ENCODE assay signal across 26 cellular contexts in genomic region chr3:188863999-188864406, GRCh38.
DNase-seq lines count a peak whose midpoint lies in the region; ATAC-seq and TF ChIP-seq lines count a peak whose summit lies in the region.
"Had no signal": no experiment of that assay in that cellular context is flagged by ENCODE, and none has a peak within 500 bp of the region (broad histone marks: within the 10 kb centered on the region; RNA-seq: fewer than 3 reads in every experiment).

No MANE protein-coding gene starts in this region.

- no peaks in the 10 kb centered on the region; the same call in 1 of the 2 replicates for H4K20me1 ChIP-seq in GM23338 (replicated peaks; ENCODE audit: insufficient read depth)

- intact Hi-C loops in left lung (cut with DNase I) (no loop called here), uterus (cut with DNase I; ENCODE audit: low total_unique reads) (no loop called here)

- H3K79me2 ChIP-seq in GM23338 (replicated peaks; ENCODE audit: insufficient read depth) = no peaks in the 10 kb centered on the region

- peak overlapping the region in 1 of 2 donors; percentile 29 for H3K27ac ChIP-seq in left lung
- peak overlapping the region; percentile 22 to 23 for H3K27ac ChIP-seq in uterus
- no peak overlapping the region for H3K27ac ChIP-seq in GM23338 (ENCODE audit: low read depth)
- H3K27ac ChIP-seq: 22Rv1, dorsolateral prefrontal cortex, HL-60, psoas muscle, SJCRH30, WERI-Rb-1 had no signal

- H3K4me3 Mint-ChIP-seq in chondrocyte (ENCODE audit: unreplicated experiment) (no peak overlapping the region), GM23338 (no peak overlapping the region)
- H3K4me3 Mint-ChIP-seq: activated CD4-positive, alpha-beta memory T cell treated with anti-CD3 and anti-CD28 coated beads for 36 hours; activated naive CD4-positive, alpha-beta T cell treated with anti-CD3 and anti-CD28 coated beads for 36 hours; CD4-positive, alpha-beta T cell had no signal

- peak overlapping the region; percentile 43 for H3K27ac Mint-ChIP-seq in chondrocyte (ENCODE audit: unreplicated experiment)
- no peak overlapping the region for H3K27ac Mint-ChIP-seq in GM23338
- H3K27ac Mint-ChIP-seq: activated CD4-positive, alpha-beta memory T cell treated with anti-CD3 and anti-CD28 coated beads for 36 hours; activated naive CD4-positive, alpha-beta T cell treated with anti-CD3 and anti-CD28 coated beads for 36 hours; CD4-positive, alpha-beta T cell had no signal

- ATAC-seq in left lung (peak; percentile 27), GM23338 (no peak), GM21360 (IDR thresholded peaks at IDR 0.05; ENCODE audit: unreplicated experiment) (no peak)
- ATAC-seq: K562, psoas muscle had no signal

- H3K9me3 ChIP-seq in left lung = no peaks in the 10 kb centered on the region
- H3K9me3 ChIP-seq in uterus = no peaks in the 10 kb centered on the region
- H3K9me3 ChIP-seq: psoas muscle, SJCRH30 had no signal

- H3K4me1 Mint-ChIP-seq in chondrocyte (ENCODE audit: low read depth) (peaks cover 25% of the 10 kb centered on the region), GM23338 (no peaks in the 10 kb centered on the region)

- no peaks in the 10 kb centered on the region for H3F3A ChIP-seq in GM23338 (replicated peaks; ENCODE audit: low read depth)

- H3K4me3 ChIP-seq in left lung (no peak overlapping the region), uterus (no peak overlapping the region), GM23338 (no peak overlapping the region)
- H3K4me3 ChIP-seq: dorsolateral prefrontal cortex, K562, psoas muscle, SJCRH30 had no signal

- TF ChIP-seq CTCF in chondrocyte (IDR thresholded peaks at IDR 0.05) = no peak
- no peak for TF ChIP-seq CTCF in left lung (IDR thresholded peaks at IDR 0.05)
- no peak for TF ChIP-seq CTCF in uterus (IDR thresholded peaks at IDR 0.05)
- no peak for TF ChIP-seq CTCF in GM23338 (conservative IDR thresholded peaks at IDR 0.05; ENCODE audit: low read depth in 2 of 2)

- DNase-seq in DMS79 treated with DMSO at 0.1 percent for 48 hours (lab: John Stamatoyannopoulos, UW) (peak; percentile 58), DMS79 (lab: John Stamatoyannopoulos, UW) (no peak), chondrocyte (ENCODE audit: low spot score) (no peak), left lung (no peak), uterus (no peak), GM23338 (ENCODE audit: low spot score) (no peak), activated gamma-delta T cell (lab: John Stamatoyannopoulos, UW) (no peak)
- DNase-seq: activated CD4-positive, alpha-beta memory T cell treated with anti-CD3 and anti-CD28 coated beads for 36 hours; activated naive CD4-positive, alpha-beta T cell treated with anti-CD3 and anti-CD28 coated beads for 36 hours; activated T-cell treated with anti-CD3 and anti-CD28 coated beads, Interleukin-2, amount 50 U/mL, for 1 hour; CD4-positive, alpha-beta T cell; DMS53; dorsolateral prefrontal cortex; erythroblast; HCEC 1CT; NCI-H1048; NCI-H69; psoas muscle; SJCRH30; stimulated activated CD4-positive, alpha-beta T cell treated with anti-CD3 and anti-CD28 coated beads, Interleukin-12 subunit alpha, Interleukin-12 subunit beta, amount 100 ng/mL, for 4 hours; T-helper 2 cell; WERI-Rb-1 had no signal

- H3K36me3 ChIP-seq in left lung (peaks cover 0 to 11% of the 10 kb centered on the region in 2 donors), uterus (no peaks in the 10 kb centered on the region), GM23338 (ENCODE audit: insufficient read depth) (no peaks in the 10 kb centered on the region)
- H3K36me3 ChIP-seq: SJCRH30, WERI-Rb-1 had no signal

- H3K27me3 ChIP-seq in left lung (no peaks in the 10 kb centered on the region), uterus (no peaks in the 10 kb centered on the region), GM23338 (ENCODE audit: insufficient read depth) (no peaks in the 10 kb centered on the region)
- H3K27me3 ChIP-seq: dorsolateral prefrontal cortex, SJCRH30 had no signal

- no peak overlapping the region for H3K4me2 ChIP-seq in GM23338

- no peak for TF ChIP-seq POLR2A in uterus (IDR thresholded peaks at IDR 0.05)

- peaks cover 0 to 5% of the 10 kb centered on the region in 2 donors for H3K4me1 ChIP-seq in left lung
- H3K4me1 ChIP-seq in uterus = peaks cover 0 to 5% of the 10 kb centered on the region in 2 donors
- H3K4me1 ChIP-seq in GM23338 (ENCODE audit: insufficient read depth) = no peaks in the 10 kb centered on the region
- H3K4me1 ChIP-seq: SJCRH30 had no signal

- H3K9me3 Mint-ChIP-seq in chondrocyte (ENCODE audit: low read depth) (no peaks in the 10 kb centered on the region), GM23338 (no peaks in the 10 kb centered on the region)
- H3K9me3 Mint-ChIP-seq: activated CD4-positive, alpha-beta memory T cell treated with anti-CD3 and anti-CD28 coated beads for 36 hours; activated naive CD4-positive, alpha-beta T cell treated with anti-CD3 and anti-CD28 coated beads for 36 hours; CD4-positive, alpha-beta T cell had no signal

- no peaks in the 10 kb centered on the region for H3K9me2 ChIP-seq in GM23338 (ENCODE audit: insufficient read depth)

- H3K36me3 Mint-ChIP-seq in chondrocyte (ENCODE audit: low read depth) (peaks cover 14% of the 10 kb centered on the region), GM23338 (ENCODE audit: low read depth) (no peaks in the 10 kb centered on the region)

- H3K27me3 Mint-ChIP-seq in chondrocyte (ENCODE audit: low read depth) (no peaks in the 10 kb centered on the region), GM23338 (ENCODE audit: insufficient read depth, low read depth, poor library complexity) (no peaks in the 10 kb centered on the region)
- H3K27me3 Mint-ChIP-seq: activated CD4-positive, alpha-beta memory T cell treated with anti-CD3 and anti-CD28 coated beads for 36 hours; CD4-positive, alpha-beta T cell had no signal

- H2AFZ ChIP-seq in GM23338 = no peak overlapping the region

TF ChIP-seq in GM23338, 12 proteins besides CTCF, POLR2A, EP300 and RAD21 (continues in another document):
- TF ChIP-seq EZH2 (IDR thresholded peaks at IDR 0.05; ENCODE audit: low read depth, unreplicated experiment) (no peak), ZNF462 (CRISPR knock-in tag; IDR thresholded peaks at IDR 0.05) (no peak), NANOG (IDR thresholded peaks at IDR 0.05; ENCODE audit: borderline replicate concordance) (no peak), ZNF114 (CRISPR knock-in tag; IDR thresholded peaks at IDR 0.05) (no peak)
